ENCODE assay signal across 30 cellular contexts in genomic region chr20:7199867-7200266, GRCh38.
"Had no signal": no experiment of that assay in that cellular context is flagged by ENCODE, and none has a peak within 500 bp of the region (broad histone marks: within the 10 kb centered on the region; RNA-seq: fewer than 3 reads in every experiment).

No MANE protein-coding gene starts in this region.

- H3K4me3 ChIP-seq: K562 had no signal

- DNase-seq: activated B cell treated with CpG ODN at 0.5 μM for 24 hours; activated CD4-positive, alpha-beta memory T cell treated with anti-CD3 and anti-CD28 coated beads for 36 hours; activated CD4-positive, alpha-beta T cell treated with anti-CD3 and anti-CD28 coated beads for 4 hours; activated CD4-positive, alpha-beta T cell treated with anti-CD3 and anti-CD28 coated beads, Interleukin-2, amount 50 U/mL, for 1 hour; activated CD4-positive, CD25-positive, alpha-beta regulatory T cell treated with anti-CD3 and anti-CD28 coated beads, Interleukin-2, amount 50 U/mL, for 72 hours; activated CD8-positive, alpha-beta memory T cell treated with anti-CD3 and anti-CD28 coated beads, Interleukin-2, amount 10 ng/mL, durations not matched to agents 7 days and 5 days; activated CD8-positive, alpha-beta memory T cell treated with anti-CD3 and anti-CD28 coated beads, Interleukin-2, amount 50 U/mL, for 48 hours; activated effector memory CD4-positive, alpha-beta T cell treated with Interleukin-2 at 50 U/mL for 16 hours; activated naive CD4-positive, alpha-beta T cell treated with anti-CD3 and anti-CD28 coated beads, Interleukin-2, amount 10 ng/mL, durations not matched to agents 7 days and 5 days; activated naive CD8-positive, alpha-beta T cell treated with anti-CD3 and anti-CD28 coated beads, Interleukin-2, amount 50 U/mL, for 24 hours; activated T-cell treated with anti-CD3 and anti-CD28 coated beads, Interleukin-2, amount 50 U/mL, for 48 hours; anterior cingulate cortex; NCI-H1092 treated with DMSO at 0.1 percent for 48 hours; NCI-H1417; NCI-H146; NCI-H187; NCI-H2029 treated with DMSO at 0.1 percent for 48 hours; NCI-H2107; NCI-H2171; NCI-H510A; NCI-H526; NCI-H774; SW 1271; T-helper 1 cell; T-helper 2 cell; T-helper 9 cell had no signal

- H3K27ac ChIP-seq: VCaP had no signal

- ATAC-seq: activated CD8-positive, alpha-beta memory T cell treated with anti-CD3 and anti-CD28 coated beads, Interleukin-2, amount 10 ng/mL, durations not matched to agents 7 days and 5 days; activated naive CD8-positive, alpha-beta T cell treated with anti-CD3 and anti-CD28 coated beads, Interleukin-2, amount 50 U/mL, for 24 hours; K562; Panc1 had no signal

- FAIRE-seq: bronchial epithelial cell, K562 had no signal
